In the genomic region with DNA sequence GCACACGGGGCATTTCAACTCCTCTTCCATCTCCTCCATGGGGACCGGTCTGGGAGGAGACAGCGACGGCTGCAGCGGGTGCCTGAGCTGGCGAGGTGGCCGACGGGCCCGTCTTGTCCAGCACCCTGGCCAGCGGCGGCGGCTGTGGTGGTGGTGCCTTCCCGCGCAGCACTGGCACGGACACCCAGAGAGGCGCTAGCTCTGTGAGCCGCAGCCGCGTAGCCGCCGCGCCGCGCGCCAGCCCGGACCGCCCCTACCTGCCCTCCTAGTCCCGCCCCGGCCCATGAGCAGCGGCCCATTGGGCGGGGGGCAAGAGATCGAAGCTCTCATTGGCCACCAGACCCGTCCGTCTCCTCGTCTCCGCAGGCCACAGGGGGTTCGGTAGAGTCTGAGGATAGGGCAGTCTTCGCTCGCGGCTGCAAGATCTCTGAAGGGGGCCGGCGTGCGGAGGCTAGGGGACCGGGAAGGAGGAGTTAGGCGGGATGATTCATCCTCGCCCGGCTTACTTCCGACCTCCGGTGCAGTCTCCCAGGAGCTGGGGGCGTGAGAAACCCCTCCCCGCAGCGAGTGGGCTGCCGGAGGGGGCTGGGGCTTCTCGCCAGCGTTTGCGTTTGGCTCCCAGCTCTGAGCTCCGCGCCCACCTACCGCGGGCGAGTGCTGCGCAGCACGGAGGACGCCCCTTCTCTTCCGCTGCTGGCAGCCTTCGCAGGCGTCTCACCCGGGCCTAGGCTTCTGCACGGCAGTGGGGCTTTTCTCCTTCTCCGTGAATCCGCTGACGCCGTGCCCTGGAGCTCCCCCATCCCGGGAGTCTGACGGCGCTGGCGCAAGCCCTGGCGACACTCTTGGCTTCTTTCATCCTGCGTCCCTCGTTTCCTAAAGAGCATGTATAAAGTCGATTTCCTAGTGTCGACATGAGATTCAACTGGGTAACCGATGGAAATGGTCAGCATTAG, we compare ENCODE assay signal across 8 cellular contexts. TPM values are rescaled to one million over a fixed set of nuclear protein-coding genes. Genes with fewer than 3 reads are reported as not detected.
DNase-seq lines count a peak whose midpoint lies in the region; ATAC-seq and TF ChIP-seq lines count a peak whose summit lies in the region.

A gene (minus strand): TSS at position 205 of the 953 bp plus-strand sequence. CDS start 166 bp downstream, at position 39.

- ATAC-seq in GM19328 (IDR thresholded peaks at IDR 0.05; ENCODE audit: unreplicated experiment) (peak; percentile 100), HG03460 (IDR thresholded peaks at IDR 0.05; ENCODE audit: unreplicated experiment) (peak; percentile 99)

- no peaks in the 10 kb centered on the region for H3K36me3 Mint-ChIP-seq in activated CD4-positive, alpha-beta T cell treated with anti-CD3 and anti-CD28 coated beads, Interleukin-2, amount 10 ng/mL, durations not matched to agents 24 days and 14 days (ENCODE audit: low read depth)

- peak within 1 kb of the TSS; percentile 51 for H3K27ac Mint-ChIP-seq in activated CD4-positive, alpha-beta T cell treated with anti-CD3 and anti-CD28 coated beads, Interleukin-2, amount 10 ng/mL, durations not matched to agents 24 days and 14 days

- H3K27ac ChIP-seq in coronary artery: peak within 1 kb of the TSS in 1 of 2 donors; percentile 58
- H3K27ac ChIP-seq in layer of hippocampus (ENCODE audit: low read depth, low read length): peak within 1 kb of the TSS; percentile 95

- H3K4me3 ChIP-seq in coronary artery: peak within 1 kb of the TSS; percentile 81

- peaks cover 55% of the 10 kb centered on the region for H3K27me3 Mint-ChIP-seq in activated CD4-positive, alpha-beta T cell treated with anti-CD3 and anti-CD28 coated beads, Interleukin-2, amount 10 ng/mL, durations not matched to agents 24 days and 14 days

- intact Hi-C loops in activated CD4-positive, alpha-beta T cell treated with anti-CD3 and anti-CD28 coated beads, Interleukin-2, amount 10 ng/mL, durations not matched to agents 24 days and 14 days (cut with micrococcal nuclease): loop anchor here (1.0 to 10.0 kb wide), 6 partner anchors 145 to 1510 kb away; a partner anchor contains a TSS

- H3K9me3 Mint-ChIP-seq in activated CD4-positive, alpha-beta T cell treated with anti-CD3 and anti-CD28 coated beads, Interleukin-2, amount 10 ng/mL, durations not matched to agents 24 days and 14 days: no peaks in the 10 kb centered on the region

- peak within 1 kb of the TSS; percentile 91 for H3K4me3 Mint-ChIP-seq in activated CD4-positive, alpha-beta T cell treated with anti-CD3 and anti-CD28 coated beads, Interleukin-2, amount 10 ng/mL, durations not matched to agents 24 days and 14 days

- TF ChIP-seq CTCF in coronary artery (IDR thresholded peaks at IDR 0.05): no peak

- DNase-seq in AG20443 (ENCODE audit: low spot score) (peak; percentile 92), NCI-H524 (lab: John Stamatoyannopoulos, UW) (peak; percentile 100), coronary artery (ENCODE audit: low spot score) (peak; percentile 80)
- peak; percentile 97 for DNase-seq in activated CD4-positive, alpha-beta T cell treated with anti-CD3 and anti-CD28 coated beads, Interleukin-2, amount 10 ng/mL, durations not matched to agents 24 days and 14 days
- peak; percentile 68 to 81 for DNase-seq in stimulated activated CD4-positive, alpha-beta T cell treated with anti-CD3 and anti-CD28 coated beads, Interleukin-1b, Interleukin-23, amount 100 ng/mL, for 1 hour (ENCODE audit: low read depth in 2 of 2)

- peaks cover 6% of the 10 kb centered on the region for H3K27me3 ChIP-seq in layer of hippocampus (ENCODE audit: control insufficient read depth, insufficient read depth, low read length)

- H3K4me1 Mint-ChIP-seq in activated CD4-positive, alpha-beta T cell treated with anti-CD3 and anti-CD28 coated beads, Interleukin-2, amount 10 ng/mL, durations not matched to agents 24 days and 14 days: peaks cover 15% of the 10 kb centered on the region

RNA-seq across cellular contexts. Expression of the gene that starts here (rescaled TPM):
- 0.47 and 0.52 TPM in 2 replicates for total RNA-seq in activated CD4-positive, alpha-beta T cell treated with anti-CD3 and anti-CD28 coated beads, Interleukin-2, amount 10 ng/mL, durations not matched to agents 24 days and 14 days

Comparison
In these comparisons a context has a peak if more than half of its experiments do, and no peak if none do; other contexts are left out.
1. Peak in DNase-seq in activated CD4-positive, alpha-beta T cell treated with anti-CD3 and anti-CD28 coated beads, Interleukin-2, amount 10 ng/mL, durations not matched to agents 24 days and 14 days; RNA of the gene not detected or under 1 TPM.